In genomic region chr15:42692997-42693396, GRCh38 we compare ENCODE assay signal across 8 cellular contexts.
"Had no signal": no experiment of that assay in that cellular context is flagged by ENCODE, and none has a peak within 500 bp of the region (broad histone marks: within the 10 kb centered on the region; RNA-seq: fewer than 3 reads in every experiment).

No MANE protein-coding gene starts in this region.

- H3K27ac ChIP-seq: HL-60 had no signal

- H3K4me3 ChIP-seq: GM23338 had no signal

- H3K4me2 ChIP-seq: GM23338 had no signal

- DNase-seq: H9, HCEC 1CT had no signal

- H3K9me3 Mint-ChIP-seq: GM23338, H9, IgD-negative memory B cell had no signal

- H2AFZ ChIP-seq: GM23338 had no signal

- ATAC-seq: GM23338, HepG2 had no signal

- FAIRE-seq: H1, H54, HepG2 had no signal

- H3K27ac Mint-ChIP-seq: IgD-negative memory B cell had no signal

- H3K4me3 Mint-ChIP-seq: GM23338, H9, IgD-negative memory B cell had no signal

- H3K27me3 Mint-ChIP-seq: IgD-negative memory B cell had no signal

- H3K4me1 Mint-ChIP-seq: GM23338 had no signal
